ENCODE assay signal across 22 cellular contexts in the genomic region with DNA sequence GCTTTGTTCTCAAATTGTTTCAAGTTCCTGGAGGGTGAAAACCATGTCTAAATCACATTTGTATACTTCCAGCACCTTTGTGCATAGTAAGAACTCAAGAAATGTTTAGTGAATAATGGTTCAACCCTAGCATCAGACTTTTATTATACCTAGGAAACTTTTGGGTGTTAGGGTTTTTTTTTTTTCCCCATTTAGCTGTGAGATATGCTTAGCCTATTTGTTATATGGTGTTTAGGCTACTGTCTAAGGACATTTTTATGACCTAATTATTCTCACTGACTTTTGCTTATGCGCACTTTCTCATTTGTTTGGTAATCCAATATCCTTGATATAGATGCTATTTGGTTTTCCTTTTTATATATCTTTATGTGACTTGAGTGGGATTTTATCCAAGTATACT.
DNase-seq lines count a peak whose midpoint lies in the region; ATAC-seq, FAIRE-seq and TF ChIP-seq lines count a peak whose summit lies in the region.
"Had no signal": no experiment of that assay in that cellular context is flagged by ENCODE, and none has a peak within 500 bp of the region (broad histone marks: within the 10 kb centered on the region; RNA-seq: fewer than 3 reads in every experiment).

No MANE protein-coding gene starts in this region.

- no peaks in the 10 kb centered on the region for H3K36me3 ChIP-seq in iPS-20b (ENCODE audit: insufficient read depth, low read depth, low read length)
- H3K36me3 ChIP-seq: MG63, SJSA1 had no signal

- no peak for ATAC-seq in GM18505 (IDR thresholded peaks at IDR 0.05; ENCODE audit: unreplicated experiment)
- ATAC-seq in stimulated activated effector memory CD8-positive, alpha-beta T cell treated with anti-CD3 and anti-CD28 coated beads, Interleukin-12 subunit alpha, Interleukin-12 subunit beta, amount 100 ng/mL, for 72 hours, result no peak
- ATAC-seq: HepG2, K562, Right ventricle myocardium inferior had no signal

- H3K9me3 Mint-ChIP-seq in T-helper 2 cell treated with Interferon-gamma antibody and Interleukin-4, amounts not matched to agents 5 μg/mL and 100 μg/mL, for 36 hours, result no peaks in the 10 kb centered on the region
- H3K9me3 Mint-ChIP-seq in stimulated activated effector memory CD8-positive, alpha-beta T cell treated with anti-CD3 and anti-CD28 coated beads, Interleukin-12 subunit alpha, Interleukin-12 subunit beta, amount 100 ng/mL, for 72 hours, result no peaks in the 10 kb centered on the region

- TF ChIP-seq POLR2A in GM12892 (IDR thresholded peaks at IDR 0.05; ENCODE audit: low read depth, low read length), result no peak
- TF ChIP-seq POLR2A in GM18505 (IDR thresholded peaks at IDR 0.05; ENCODE audit: borderline replicate concordance, extremely low read depth, insufficient read depth, insufficient read length), result no peak

- H3K9me3 ChIP-seq in iPS-20b (ENCODE audit: insufficient read depth, low read depth, low read length), result no peaks in the 10 kb centered on the region
- H3K9me3 ChIP-seq: MG63, SJSA1 had no signal

- H3K27ac Mint-ChIP-seq in T-helper 2 cell treated with Interferon-gamma antibody and Interleukin-4, amounts not matched to agents 5 μg/mL and 100 μg/mL, for 36 hours, result no peak overlapping the region
- H3K27ac Mint-ChIP-seq in stimulated activated effector memory CD8-positive, alpha-beta T cell treated with anti-CD3 and anti-CD28 coated beads, Interleukin-12 subunit alpha, Interleukin-12 subunit beta, amount 100 ng/mL, for 72 hours, result no peak overlapping the region

- peak overlapping the region; percentile 24 for H3K4me3 Mint-ChIP-seq in T-helper 2 cell treated with Interferon-gamma antibody and Interleukin-4, amounts not matched to agents 5 μg/mL and 100 μg/mL, for 36 hours
- no peak overlapping the region for H3K4me3 Mint-ChIP-seq in stimulated activated effector memory CD8-positive, alpha-beta T cell treated with anti-CD3 and anti-CD28 coated beads, Interleukin-12 subunit alpha, Interleukin-12 subunit beta, amount 100 ng/mL, for 72 hours

- H3K4me3 ChIP-seq in iPS-20b (ENCODE audit: low read length), result no peak overlapping the region
- H3K4me3 ChIP-seq: K562, MG63, SJSA1 had no signal

- no peaks in the 10 kb centered on the region for H3K27me3 Mint-ChIP-seq in T-helper 2 cell treated with Interferon-gamma antibody and Interleukin-4, amounts not matched to agents 5 μg/mL and 100 μg/mL, for 36 hours (ENCODE audit: low read depth)

- H3K36me3 Mint-ChIP-seq in T-helper 2 cell treated with Interferon-gamma antibody and Interleukin-4, amounts not matched to agents 5 μg/mL and 100 μg/mL, for 36 hours (ENCODE audit: low read depth), result peaks cover 4% of the 10 kb centered on the region
- H3K36me3 Mint-ChIP-seq in stimulated activated effector memory CD8-positive, alpha-beta T cell treated with anti-CD3 and anti-CD28 coated beads, Interleukin-12 subunit alpha, Interleukin-12 subunit beta, amount 100 ng/mL, for 72 hours, result no peaks in the 10 kb centered on the region

- peak overlapping the region; percentile 23 for H3K27ac ChIP-seq in iPS-20b (ENCODE audit: low read length)
- H3K27ac ChIP-seq: C4-2B, HL-60 had no signal

- H3K4me1 Mint-ChIP-seq in T-helper 2 cell treated with Interferon-gamma antibody and Interleukin-4, amounts not matched to agents 5 μg/mL and 100 μg/mL, for 36 hours (ENCODE audit: low read depth), result peaks cover 24% of the 10 kb centered on the region
- peaks cover 32% of the 10 kb centered on the region for H3K4me1 Mint-ChIP-seq in stimulated activated effector memory CD8-positive, alpha-beta T cell treated with anti-CD3 and anti-CD28 coated beads, Interleukin-12 subunit alpha, Interleukin-12 subunit beta, amount 100 ng/mL, for 72 hours

- H3K4me1 ChIP-seq in iPS-20b (ENCODE audit: insufficient read depth, low read length), result peaks cover 69% of the 10 kb centered on the region

- peak; percentile 38 for FAIRE-seq in GM12892 (lab: Jason Lieb, UNC)
- FAIRE-seq: H54, HepG2, K562 had no signal

- H3K9ac ChIP-seq in iPS-20b (ENCODE audit: low read depth, low read length), result no peak overlapping the region

- DNase-seq in T-helper 2 cell treated with Interferon-gamma antibody and Interleukin-4, amounts not matched to agents 5 μg/mL and 100 μg/mL, for 36 hours (ENCODE audit: low spot score), result no peak
- DNase-seq in T-helper 2 cell, result no peak
- no peak for DNase-seq in GM12892 (ENCODE audit: insufficient read length)
- peak; percentile 7 for DNase-seq in NCI-H526 treated with DMSO at 0.1 percent for 48 hours (lab: John Stamatoyannopoulos, UW)
- no peak for DNase-seq in stimulated activated effector memory CD8-positive, alpha-beta T cell treated with anti-CD3 and anti-CD28 coated beads, Interleukin-12 subunit alpha, Interleukin-12 subunit beta, amount 100 ng/mL, for 72 hours (ENCODE audit: low spot score in 2 of 2)
- DNase-seq in GOT3 (lab: John Stamatoyannopoulos, UW), result no peak
- DNase-seq: DMS79, MG63, NCI-H1694 treated with DMSO at 0.1 percent for 48 hours, NCI-H2107, NCI-H446 treated with DMSO at 0.1 percent for 48 hours, NCI-H774, OCI-M1 had no signal

- H3K27me3 ChIP-seq in iPS-20b (ENCODE audit: insufficient read depth, low read length), result no peaks in the 10 kb centered on the region
- H3K27me3 ChIP-seq: MG63, SJSA1 had no signal
